Comparison of ENCODE assay signal across 24 cellular contexts in the genomic region with DNA sequence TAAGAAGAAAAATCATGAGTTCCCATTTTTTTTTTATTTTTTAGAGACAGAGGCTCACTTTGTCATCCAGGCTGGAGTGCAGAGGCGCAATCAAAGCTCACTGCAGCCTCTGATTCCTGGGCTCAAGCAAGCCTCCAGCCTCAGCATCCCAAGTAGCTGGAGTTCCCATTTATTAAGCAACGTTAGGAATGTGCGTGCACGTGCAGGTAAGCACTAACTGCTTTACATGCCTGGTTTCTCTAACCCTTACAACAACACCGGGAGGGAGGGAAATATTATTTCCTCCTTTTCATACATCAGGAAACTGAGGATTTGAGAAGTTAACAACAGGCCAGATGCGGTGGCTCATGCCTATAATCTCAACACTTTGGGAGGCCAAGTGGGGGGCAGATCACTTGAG. TPM values are rescaled to one million over a fixed set of nuclear protein-coding genes. Genes with fewer than 3 reads are reported as not detected.
DNase-seq lines count a peak whose midpoint lies in the region; ATAC-seq, FAIRE-seq and TF ChIP-seq lines count a peak whose summit lies in the region.
"Had no signal": no experiment of that assay in that cellular context is flagged by ENCODE, and none has a peak within 500 bp of the region (broad histone marks: within the 10 kb centered on the region; RNA-seq: fewer than 3 reads in every experiment).

No MANE protein-coding gene starts in this region.

- no peaks in the 10 kb centered on the region for H4K20me1 ChIP-seq in astrocyte (ENCODE audit: insufficient read depth, low read length)
- H4K20me1 ChIP-seq: BLaER1 treated with 17β-estradiol and CSF1 and Interleukin-3, amounts not matched to agents 10 nM and 100 nM had no signal

- no peak overlapping the region for H3K4me3 ChIP-seq in astrocyte (ENCODE audit: insufficient read depth, low read depth, low read length)
- H3K4me3 ChIP-seq: A549; BLaER1 treated with 17β-estradiol and CSF1 and Interleukin-3, amounts not matched to agents 10 nM and 100 nM; GM12878; GM23338 had no signal

- no peak overlapping the region for H2AFZ ChIP-seq in astrocyte (ENCODE audit: low read depth, low read length)
- H2AFZ ChIP-seq: GM23338 had no signal

- H3K27me3 ChIP-seq in astrocyte (ENCODE audit: insufficient read depth, low read length), result no peaks in the 10 kb centered on the region

- TF ChIP-seq CTCF in C4-2B (conservative IDR thresholded peaks at IDR 0.05), result no peak
- TF ChIP-seq CTCF in astrocyte (IDR thresholded peaks at IDR 0.05; ENCODE audit: insufficient read depth, low read depth, low read length), result no peak
- no peak for TF ChIP-seq CTCF in progenitor cell of endocrine pancreas (IDR thresholded peaks at IDR 0.05; ENCODE audit: unreplicated experiment)

- H3K4me3 Mint-ChIP-seq in astrocyte (ENCODE audit: unreplicated experiment) (peak overlapping the region; percentile 50), progenitor cell of endocrine pancreas (ENCODE audit: low read depth) (no peak overlapping the region)
- H3K4me3 Mint-ChIP-seq: CD4-positive, alpha-beta memory T cell; GM23338; H9 had no signal

- H3K27me3 Mint-ChIP-seq in astrocyte (ENCODE audit: low read depth, unreplicated experiment), result peaks cover under 1% of the 10 kb centered on the region
- no peaks in the 10 kb centered on the region for H3K27me3 Mint-ChIP-seq in progenitor cell of endocrine pancreas

- no peak for ATAC-seq in HG02885 (IDR thresholded peaks at IDR 0.05; ENCODE audit: poor library complexity, unreplicated experiment)
- ATAC-seq: GM12878, GM23338 had no signal

- H3K27ac ChIP-seq in C4-2B, result peak overlapping the region; percentile 34; the same call in 1 of the 2 replicates
- no peak overlapping the region for H3K27ac ChIP-seq in astrocyte (ENCODE audit: low read depth, low read length)
- H3K27ac ChIP-seq: BLaER1 treated with 17β-estradiol and CSF1 and Interleukin-3, amounts not matched to agents 10 nM and 100 nM had no signal

- H3K9me3 Mint-ChIP-seq in astrocyte (ENCODE audit: unreplicated experiment) (peaks cover 7% of the 10 kb centered on the region), progenitor cell of endocrine pancreas (ENCODE audit: low read depth) (peaks cover 3% of the 10 kb centered on the region)

- DNase-seq in astrocyte (ENCODE audit: low read depth) (no peak), progenitor cell of endocrine pancreas (ENCODE audit: low spot score, unreplicated experiment) (no peak), RKO (ENCODE audit: low spot score) (no peak), G401 (ENCODE audit: low spot score) (no peak)
- DNase-seq: 8988T; ACHN; AML-193; BE2C; Calu3; CD4-positive, alpha-beta memory T cell; COR-L47; DMS53; DMS79 treated with DMSO at 0.1 percent for 48 hours; H9 had no signal

- peaks cover 2% of the 10 kb centered on the region for H3K36me3 Mint-ChIP-seq in astrocyte (ENCODE audit: low read depth, unreplicated experiment)
- H3K36me3 Mint-ChIP-seq in progenitor cell of endocrine pancreas (ENCODE audit: insufficient read depth), result peaks cover 2% of the 10 kb centered on the region
- H3K36me3 Mint-ChIP-seq: CD4-positive, alpha-beta memory T cell had no signal

- H3K4me1 Mint-ChIP-seq in astrocyte (ENCODE audit: low read depth, unreplicated experiment), result peaks cover 13% of the 10 kb centered on the region
- no peaks in the 10 kb centered on the region for H3K4me1 Mint-ChIP-seq in progenitor cell of endocrine pancreas (ENCODE audit: low read depth)
- H3K4me1 Mint-ChIP-seq: CD4-positive, alpha-beta memory T cell; GM23338; H9 had no signal

- H3K9ac ChIP-seq in astrocyte (ENCODE audit: low read length), result no peak overlapping the region
- H3K9ac ChIP-seq: BLaER1 treated with 17β-estradiol and CSF1 and Interleukin-3, amounts not matched to agents 10 nM and 100 nM had no signal

- no peak for FAIRE-seq in astrocyte (lab: Jason Lieb, UNC)
- FAIRE-seq: A549, G401.6, GM12878, GM19239 had no signal

- no peaks in the 10 kb centered on the region for H3K9me3 ChIP-seq in astrocyte (ENCODE audit: insufficient read depth, low read depth, low read length)

- no peak overlapping the region for H3K4me2 ChIP-seq in astrocyte (ENCODE audit: low read length)
- H3K4me2 ChIP-seq: BLaER1 treated with 17β-estradiol and CSF1 and Interleukin-3, amounts not matched to agents 10 nM and 100 nM; GM23338 had no signal

- in situ Hi-C loops in G401 (cut with HindIII; ENCODE audit: low sequenced_read_pairs), result no loop called here

- H3K79me2 ChIP-seq in astrocyte (ENCODE audit: insufficient read depth, low read length), result no peaks in the 10 kb centered on the region

- no peaks in the 10 kb centered on the region for H3K36me3 ChIP-seq in astrocyte (ENCODE audit: insufficient read depth, low read length)
- H3K36me3 ChIP-seq: BE2C; BLaER1 treated with 17β-estradiol and CSF1 and Interleukin-3, amounts not matched to agents 10 nM and 100 nM had no signal

- H3K27ac Mint-ChIP-seq in astrocyte (ENCODE audit: unreplicated experiment), result no peak overlapping the region
- H3K27ac Mint-ChIP-seq in progenitor cell of endocrine pancreas, result peak overlapping the region; percentile 50
- H3K27ac Mint-ChIP-seq: CD4-positive, alpha-beta memory T cell; GM23338; H9 had no signal

- H3K4me1 ChIP-seq in astrocyte (ENCODE audit: insufficient read depth, low read length), result peaks cover 11% of the 10 kb centered on the region

RNA-seq across cellular contexts. Expression of a gene that starts 16.3 kb away (rescaled TPM):
- 27.6 and 34.2 TPM in 2 replicates for total RNA-seq in astrocyte
- total RNA-seq in progenitor cell of endocrine pancreas, result 47.1 and 53.3 TPM in 2 replicates
- 25.4 and 53.6 TPM in 2 replicates for total RNA-seq in G401 (2014; rRNA removed; shearing (Covaris generic))

RNA-seq across cellular contexts. Expression of a gene that starts 45.0 kb away (rescaled TPM):
- total RNA-seq in astrocyte (0.16 TPM in 1 of 2 replicates, not detected in the other), progenitor cell of endocrine pancreas (22.9 and 24.4 TPM in 2 replicates)
- total RNA-seq in G401 (2014; rRNA removed; shearing (Covaris generic)), result not detected in 2 replicates
- total RNA-seq: CD4-positive, alpha-beta memory T cell; Daoy; H4 had no signal

RNA-seq across cellular contexts. Expression of a gene that starts 50.5 kb away (rescaled TPM):
- 2.7 and 4.7 TPM in 2 replicates for total RNA-seq in astrocyte
- 26.7 and 28.8 TPM in 2 replicates for total RNA-seq in progenitor cell of endocrine pancreas
- total RNA-seq in G401 (2014; rRNA removed; shearing (Covaris generic)), result 30.7 and 51.0 TPM in 2 replicates
- total RNA-seq: CD4-positive, alpha-beta memory T cell had no signal

RNA-seq across cellular contexts. Expression of a gene that starts 51.0 kb away (rescaled TPM):
- total RNA-seq in astrocyte (33.1 and 35.0 TPM in 2 replicates), progenitor cell of endocrine pancreas (141 and 151 TPM in 2 replicates)
- 36.8 and 47.4 TPM in 2 replicates for total RNA-seq in G401 (2014; rRNA removed; shearing (Covaris generic))

Comparison
In these comparisons a context has a peak if more than half of its experiments do, and no peak if none do; other contexts are left out.
1. RNA of a gene that starts 45.0 kb away (total RNA-seq): 22.9 to 24.4 TPM in progenitor cell of endocrine pancreas; 0.16 TPM in astrocyte and not detected in G401; every median in the first group is over 10 times any median in the second.